Comparison of ENCODE assay signal across 9 cellular contexts in the genomic region with DNA sequence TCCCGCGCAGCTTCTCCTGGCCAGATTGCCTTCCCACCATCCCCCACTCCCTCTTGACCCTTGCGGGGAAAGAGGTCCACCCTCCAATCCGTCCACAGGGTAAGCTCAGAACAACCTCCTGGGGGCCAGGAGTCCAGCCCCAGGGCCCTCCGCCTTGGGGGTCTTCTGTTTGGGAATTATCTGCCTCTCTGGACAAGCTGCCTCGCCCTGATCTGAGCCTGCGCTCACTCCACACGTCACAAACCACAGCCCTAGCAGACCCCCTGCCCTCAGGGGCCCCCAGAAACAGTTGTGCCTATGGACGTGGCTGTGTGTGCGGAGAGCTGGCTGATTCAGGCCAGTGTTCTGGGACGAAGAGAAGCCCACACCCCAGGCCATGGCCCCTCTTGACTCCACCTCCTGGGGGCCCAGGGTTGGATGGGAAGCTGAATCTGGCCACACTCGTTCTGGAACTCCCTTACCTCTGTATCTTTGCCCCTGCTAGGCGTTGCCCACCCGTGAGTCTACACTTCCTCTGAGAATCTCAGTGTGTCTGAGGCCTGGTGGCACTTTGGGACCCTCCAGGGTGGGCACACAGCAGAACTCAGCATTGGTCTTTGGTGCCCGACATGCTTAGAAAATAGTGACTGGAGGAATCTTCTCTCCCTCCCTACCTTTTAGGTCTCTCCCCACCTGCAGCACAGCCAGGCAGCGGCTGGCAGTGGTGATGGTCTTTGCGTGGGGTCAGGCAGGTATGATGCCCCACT.
A peak's percentile ranks its signal among the peaks of the same experiment; 100 is the strongest.
DNase-seq lines count a peak whose midpoint lies in the region; ATAC-seq, FAIRE-seq and TF ChIP-seq lines count a peak whose summit lies in the region.
"Had no signal": no experiment of that assay in that cellular context is flagged by ENCODE, and none has a peak within 500 bp of the region (broad histone marks: within the 10 kb centered on the region; RNA-seq: fewer than 3 reads in every experiment).

No MANE protein-coding gene starts in this region.

- H3K4me1 Mint-ChIP-seq in Calu3 (ENCODE audit: low read depth, unreplicated experiment) (peaks cover 11% of the 10 kb centered on the region), neural crest cell (peaks cover 11% of the 10 kb centered on the region)

- peaks cover 38% of the 10 kb centered on the region for H3K36me3 Mint-ChIP-seq in Calu3 (ENCODE audit: insufficient read depth, unreplicated experiment)
- H3K36me3 Mint-ChIP-seq in neural crest cell (ENCODE audit: low read depth): no peaks in the 10 kb centered on the region

- peak overlapping the region; percentile 97 for H3K9ac ChIP-seq in endothelial cell of umbilical vein (replicated peaks; ENCODE audit: extremely low read depth, insufficient read depth, low read length)

- H3K4me3 Mint-ChIP-seq in Calu3 (ENCODE audit: low read depth, unreplicated experiment): peak overlapping the region; percentile 76
- peak overlapping the region; percentile 75 for H3K4me3 Mint-ChIP-seq in neural crest cell

- H3K4me2 ChIP-seq in endothelial cell of umbilical vein (ENCODE audit: insufficient read depth, low read length): peak overlapping the region; percentile 82

- DNase-seq in Calu3: no peak
- no peak for DNase-seq in RWPE2 (ENCODE audit: low spot score)
- DNase-seq in endothelial cell of umbilical vein (ENCODE audit: low read depth, low spot score): no peak
- no peak for DNase-seq in neural crest cell (ENCODE audit: low read depth, low spot score)
- no peak for DNase-seq in stimulated activated CD4-positive, alpha-beta T cell treated with anti-CD3 and anti-CD28 coated beads, Interleukin-15, amount 100 ng/mL, for 24 hours

- POLR2A ChIA-PET in endothelial cell of umbilical vein (lab: Charles Lee): interaction anchor here (0.6 kb wide), 1 partner anchor 181 kb away, joined by 5 read pairs; no protein-coding TSS in a partner anchor

- H3K4me3 ChIP-seq in RWPE2 (ENCODE audit: severe bottlenecking): peak overlapping the region; percentile 37
- H3K4me3 ChIP-seq in endothelial cell of umbilical vein (replicated peaks in 1 of 3; ENCODE audit: insufficient read depth in 1 of 3, low read depth in 1 of 3, low read length in 3 of 3): peak overlapping the region; percentile 18 to 73 (median 39)

- intact Hi-C loops in Calu3 (cut with micrococcal nuclease; ENCODE audit: unreplicated experiment) (no loop called here), endothelial cell of umbilical vein (cut with micrococcal nuclease) (loop anchor here (5.0 kb wide), 1 partner anchor 415 kb away; no protein-coding TSS in a partner anchor)

- TF ChIP-seq POLR2A in endothelial cell of umbilical vein (IDR thresholded peaks at IDR 0.05; ENCODE audit: low read depth, low read length): no peak

- H3K9me3 ChIP-seq in RWPE2 (ENCODE audit: severe bottlenecking) (no peaks in the 10 kb centered on the region), endothelial cell of umbilical vein (replicated peaks; ENCODE audit: control insufficient read depth, insufficient read depth, low read length) (no peaks in the 10 kb centered on the region)

- H3K27me3 ChIP-seq in RWPE2 (ENCODE audit: insufficient read depth, poor library complexity, severe bottlenecking) (no peaks in the 10 kb centered on the region), endothelial cell of umbilical vein (ENCODE audit: control insufficient read depth in 2 of 2, insufficient read depth in 2 of 2, low read length in 2 of 2) (no peaks in the 10 kb centered on the region)

- H3K9me3 Mint-ChIP-seq in Calu3 (ENCODE audit: low read depth, unreplicated experiment) (no peaks in the 10 kb centered on the region), neural crest cell (no peaks in the 10 kb centered on the region)

- dilution Hi-C loops in endothelial cell of umbilical vein (cut with MboI; ENCODE audit: extremely low pct_ligation_motif_present, low sequenced_read_pairs): no loop called here

- no peaks in the 10 kb centered on the region for H4K20me1 ChIP-seq in endothelial cell of umbilical vein (replicated peaks; ENCODE audit: control insufficient read depth, extremely low read depth, insufficient read depth, low read length)

- peak overlapping the region; percentile 75 for H3K27ac Mint-ChIP-seq in Calu3 (ENCODE audit: unreplicated experiment)
- no peak overlapping the region for H3K27ac Mint-ChIP-seq in neural crest cell (ENCODE audit: unreplicated experiment)

- H3K36me3 ChIP-seq in RWPE2 (ENCODE audit: low read depth) (peaks cover 7% of the 10 kb centered on the region; the same call in 1 of the 2 replicates), endothelial cell of umbilical vein (ENCODE audit: control insufficient read depth in 2 of 2, extremely low read depth in 1 of 2, insufficient read depth in 2 of 2, low read length in 2 of 2) (peaks cover 0 to 10% of the 10 kb centered on the region in 2 experiments)

- ATAC-seq in RWPE2 (ENCODE audit: low read depth): no peak
- no peak for ATAC-seq in GM19467 (IDR thresholded peaks at IDR 0.05; ENCODE audit: unreplicated experiment)
- ATAC-seq in HG03571 (IDR thresholded peaks at IDR 0.05; ENCODE audit: unreplicated experiment): no peak
- no peak for ATAC-seq in HG02973 (IDR thresholded peaks at IDR 0.05; ENCODE audit: unreplicated experiment)

- peak; percentile 42 for FAIRE-seq in endothelial cell of umbilical vein (lab: Jason Lieb, UNC)
- FAIRE-seq: RCC 7860 had no signal

- H3K27me3 Mint-ChIP-seq in Calu3 (ENCODE audit: unreplicated experiment): no peaks in the 10 kb centered on the region
- peaks cover 57% of the 10 kb centered on the region for H3K27me3 Mint-ChIP-seq in neural crest cell (ENCODE audit: low read depth)

- BruUV-seq in Calu3 (replicated peaks; lab: Mats Ljungman, UMichigan) (no TSS peak), endothelial cell of umbilical vein (replicated peaks; lab: Mats Ljungman, UMichigan) (TSS peak; percentile 55)

- H3K79me2 ChIP-seq in endothelial cell of umbilical vein (ENCODE audit: control insufficient read depth, insufficient read depth, low read length): peaks cover 23% of the 10 kb centered on the region

- peak overlapping the region; percentile 67 for H2AFZ ChIP-seq in endothelial cell of umbilical vein (ENCODE audit: low read depth, low read length)

- CTCF ChIA-PET in Calu3 (lab: Charles Lee): interaction anchor here (0.7 kb wide), 1 partner anchor 144 kb away, joined by 3 read pairs; no protein-coding TSS in a partner anchor
- CTCF ChIA-PET in endothelial cell of umbilical vein (lab: Charles Lee): interaction anchor here (0.9 to 1.8 kb wide), 4 partner anchors 11 to 177 kb away, joined by 3 to 4 read pairs (median 3); a partner anchor contains a TSS

- peak overlapping the region; percentile 18 for H3K27ac ChIP-seq in RWPE2 (ENCODE audit: poor library complexity, severe bottlenecking)
- peak overlapping the region; percentile 95 for H3K27ac ChIP-seq in endothelial cell of umbilical vein (ENCODE audit: insufficient read depth, low read depth, low read length)

- no peaks in the 10 kb centered on the region for H3K9me1 ChIP-seq in endothelial cell of umbilical vein (replicated peaks; ENCODE audit: control insufficient read depth, extremely low read depth, insufficient read depth, low read length)

- H3K4me1 ChIP-seq in RWPE2 (ENCODE audit: insufficient read depth, poor library complexity, severe bottlenecking) (peaks cover 10% of the 10 kb centered on the region), endothelial cell of umbilical vein (ENCODE audit: control insufficient read depth, extremely low read depth, insufficient read depth, low read length) (peaks cover 24% of the 10 kb centered on the region)

- no peak for TF ChIP-seq CTCF in Calu3 (IDR thresholded peaks at IDR 0.05; ENCODE audit: unreplicated experiment)
- no peak for TF ChIP-seq CTCF in RWPE2 (IDR thresholded peaks at IDR 0.05; ENCODE audit: poor library complexity, severe bottlenecking)
- TF ChIP-seq CTCF in endothelial cell of umbilical vein (IDR thresholded peaks at IDR 0.05; ENCODE audit: extremely low read depth in 1 of 2, insufficient read depth in 1 of 2, low read depth in 1 of 2, low read length in 2 of 2): no peak
- no peak for TF ChIP-seq CTCF in neural crest cell (conservative IDR thresholded peaks at IDR 0.05)

TF ChIP-seq in endothelial cell of umbilical vein, 7 proteins besides CTCF, POLR2A, EP300 and RAD21:
- TF ChIP-seq GATA2 (IDR thresholded peaks at IDR 0.05; ENCODE audit: insufficient read depth, insufficient read length, low read depth, low read length) (no peak), JUN (IDR thresholded peaks at IDR 0.05; ENCODE audit: borderline replicate concordance, insufficient read depth, insufficient read length, low read depth) (no peak), POLR2AphosphoS5 (IDR thresholded peaks at IDR 0.05; ENCODE audit: insufficient read depth, low read depth, low read length) (no peak), EZH2 (IDR thresholded peaks at IDR 0.05; ENCODE audit: borderline replicate concordance, low read depth, low read length, severe bottlenecking) (no peak), FOS (IDR thresholded peaks at IDR 0.05; ENCODE audit: borderline replicate concordance, insufficient read depth, low read length) (no peak), MYC (IDR thresholded peaks at IDR 0.05; ENCODE audit: low read depth, low read length) (no peak)
- TF ChIP-seq, protein P1, sequence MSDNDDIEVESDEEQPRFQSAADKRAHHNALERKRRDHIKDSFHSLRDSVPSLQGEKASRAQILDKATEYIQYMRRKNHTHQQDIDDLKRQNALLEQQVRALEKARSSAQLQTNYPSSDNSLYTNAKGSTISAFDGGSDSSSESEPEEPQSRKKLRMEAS (IDR thresholded peaks at IDR 0.05; ENCODE audit: insufficient read depth, insufficient read length): no peak
